ENCODE assay signal across 1 cellular context in genomic region chr11:28535677-28536076, GRCh38.
TF ChIP-seq lines count a peak whose summit lies in the region.

No MANE protein-coding gene starts in this region.

TF ChIP-seq in IMR-90, 13 proteins besides CTCF, POLR2A, EP300 and RAD21 (continued from another document):
- no peak for TF ChIP-seq ELK1 (IDR thresholded peaks at IDR 0.05; ENCODE audit: borderline replicate concordance, low read depth, low read length)
- TF ChIP-seq MXI1 (IDR thresholded peaks at IDR 0.05; ENCODE audit: borderline replicate concordance, low read depth, low read length) = no peak
- no peak for TF ChIP-seq RCOR1 (IDR thresholded peaks at IDR 0.05; ENCODE audit: insufficient replicate concordance, low read length)
